ENCODE assay signal across 31 cellular contexts in the genomic region with DNA sequence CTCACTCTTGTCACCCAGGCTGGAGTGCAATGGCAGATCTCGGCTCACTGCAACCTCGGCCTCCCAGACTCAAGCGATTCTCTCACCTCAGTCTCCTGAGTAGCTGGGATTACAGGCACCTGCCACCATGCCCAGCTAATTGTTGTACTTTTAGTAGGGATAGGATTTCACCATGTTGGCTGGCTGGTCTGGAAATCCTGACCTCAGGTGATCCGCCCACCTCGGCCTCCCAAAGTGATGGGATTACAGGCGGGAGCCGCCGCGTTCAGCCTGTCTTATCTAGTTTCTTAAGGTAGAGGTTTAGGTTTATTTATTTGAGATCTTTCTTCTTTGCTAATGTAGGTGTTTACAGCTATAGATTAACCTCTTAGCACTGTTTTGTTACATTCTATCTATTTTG.
"Had no signal": no experiment of that assay in that cellular context is flagged by ENCODE, and none has a peak within 500 bp of the region (broad histone marks: within the 10 kb centered on the region; RNA-seq: fewer than 3 reads in every experiment).

No MANE protein-coding gene starts in this region.

- FAIRE-seq: K562, RCC 7860 had no signal

- H3K9me3 ChIP-seq: MG63, SJCRH30 had no signal

- H3K4me3 ChIP-seq: K562, MG63, PC-9, SJCRH30, SK-N-MC had no signal

- H3K36me3 ChIP-seq: MG63, SJCRH30 had no signal

- DNase-seq: Kasumi-1, KG1, MG63, NCI-H1048, NCI-H1092 treated with DMSO at 0.1 percent for 48 hours, NCI-H1105 treated with DMSO at 0.1 percent for 48 hours, NCI-H1417 treated with DMSO at 0.1 percent for 48 hours, NCI-H1436 treated with DMSO at 0.1 percent for 48 hours, NCI-H1694 treated with DMSO at 0.1 percent for 48 hours, NCI-H187 treated with DMSO at 0.1 percent for 48 hours, NCI-H2029, NCI-H2081, NCI-H2171 treated with DMSO at 0.1 percent for 48 hours, NCI-H2227 treated with DMSO at 0.1 percent for 48 hours, NCI-H345, NCI-H446, NCI-H510A treated with DMSO at 0.1 percent for 48 hours, NCI-H524 treated with DMSO at 0.1 percent for 48 hours, NCI-H526 treated with DMSO at 0.1 percent for 48 hours, NCI-H774, PC-9, SHP77, SIG-M5, SJCRH30 had no signal

- H3K27me3 ChIP-seq: MG63, SJCRH30 had no signal

- ATAC-seq: Panc1, Right ventricle myocardium inferior, SK-N-SH treated with all-trans-retinoic acid at 6 μM for 48 hours had no signal

- H3K4me1 ChIP-seq: SJCRH30 had no signal

- H3K27ac ChIP-seq: PC-9, RWPE1, SJCRH30, SK-N-MC had no signal
